11 cellular contexts compared by ENCODE assay signal in genomic region chr15:71447328-71448250, GRCh38.
DNase-seq lines count a peak whose midpoint lies in the region; ATAC-seq and TF ChIP-seq lines count a peak whose summit lies in the region.
"Had no signal": no experiment of that assay in that cellular context is flagged by ENCODE, and none has a peak within 500 bp of the region (broad histone marks: within the 10 kb centered on the region; RNA-seq: fewer than 3 reads in every experiment).

No MANE protein-coding gene starts in this region.

- no peak overlapping the region for H3K27ac Mint-ChIP-seq in activated T-helper 2 cell treated with anti-CD3 and anti-CD28 coated beads, Interferon-gamma antibody, Interleukin-2, Interleukin-4, amounts not matched to agents 10 μg/mL and 5 μg/mL and 100 μg/mL, durations not matched to agents 14 hours and 24 hours and 36 hours
- no peak overlapping the region for H3K27ac Mint-ChIP-seq in activated naive CD4-positive, alpha-beta T cell treated with anti-CD3 and anti-CD28 coated beads, Interleukin-2, amount 10 ng/mL, durations not matched to agents 7 days and 5 days
- H3K27ac Mint-ChIP-seq: activated CD8-positive, alpha-beta memory T cell treated with anti-CD3 and anti-CD28 coated beads, Interleukin-2, amount 10 ng/mL, durations not matched to agents 7 days and 5 days had no signal

- H3K27me3 Mint-ChIP-seq in activated T-helper 2 cell treated with anti-CD3 and anti-CD28 coated beads, Interferon-gamma antibody, Interleukin-2, Interleukin-4, amounts not matched to agents 10 μg/mL and 5 μg/mL and 100 μg/mL, durations not matched to agents 14 hours and 24 hours and 36 hours (ENCODE audit: low read depth) = peaks cover 2% of the 10 kb centered on the region
- H3K27me3 Mint-ChIP-seq in activated naive CD4-positive, alpha-beta T cell treated with anti-CD3 and anti-CD28 coated beads, Interleukin-2, amount 10 ng/mL, durations not matched to agents 7 days and 5 days = peaks cover 8% of the 10 kb centered on the region

- no peak for TF ChIP-seq CTCF in AG10803 (conservative IDR thresholded peaks at IDR 0.05; ENCODE audit: low read length)

- DNase-seq in AG10803 (ENCODE audit: low read depth) (peak; percentile 18), MG63 (peak; percentile 78), dermis blood vessel endothelial cell (peak; percentile 71), lung microvascular endothelial cell (ENCODE audit: low read depth in 2 of 2) (peak; percentile 21 to 60)
- DNase-seq in activated T-helper 2 cell treated with anti-CD3 and anti-CD28 coated beads, Interferon-gamma antibody, Interleukin-2, Interleukin-4, amounts not matched to agents 10 μg/mL and 5 μg/mL and 100 μg/mL, durations not matched to agents 14 hours and 24 hours and 36 hours (ENCODE audit: low spot score) = no peak
- DNase-seq in activated naive CD4-positive, alpha-beta T cell treated with anti-CD3 and anti-CD28 coated beads, Interleukin-2, amount 10 ng/mL, durations not matched to agents 7 days and 5 days = no peak
- DNase-seq: activated CD8-positive, alpha-beta memory T cell treated with anti-CD3 and anti-CD28 coated beads, Interleukin-2, amount 10 ng/mL, durations not matched to agents 7 days and 5 days; amniotic stem cell; retina had no signal

- no peaks in the 10 kb centered on the region for H3K9me3 ChIP-seq in MG63

- H3K27me3 ChIP-seq in MG63 = no peaks in the 10 kb centered on the region

- no peaks in the 10 kb centered on the region for H3K36me3 ChIP-seq in MG63

- CTCF ChIA-PET in activated naive CD4-positive, alpha-beta T cell treated with anti-CD3 and anti-CD28 coated beads, Interleukin-2, amount 10 ng/mL, durations not matched to agents 7 days and 5 days (lab: Charles Lee) = interaction anchor here (1.0 kb wide), 1 partner anchor 29 kb away, joined by 3 read pairs; no protein-coding TSS in a partner anchor

- intact Hi-C loops in activated T-helper 2 cell treated with anti-CD3 and anti-CD28 coated beads, Interferon-gamma antibody, Interleukin-2, Interleukin-4, amounts not matched to agents 10 μg/mL and 5 μg/mL and 100 μg/mL, durations not matched to agents 14 hours and 24 hours and 36 hours (cut with micrococcal nuclease) = loop anchor here (10.0 kb wide), 2 partner anchors 287 to 473 kb away; no protein-coding TSS in a partner anchor

- no peak overlapping the region for H3K4me3 ChIP-seq in AG10803 (ENCODE audit: low read length)
- H3K4me3 ChIP-seq in MG63 = no peak overlapping the region

- ATAC-seq in HG02759 (IDR thresholded peaks at IDR 0.05; ENCODE audit: unreplicated experiment) (no peak), GM21717 (IDR thresholded peaks at IDR 0.05; ENCODE audit: unreplicated experiment) (no peak)
- ATAC-seq: activated CD8-positive, alpha-beta memory T cell treated with anti-CD3 and anti-CD28 coated beads, Interleukin-2, amount 10 ng/mL, durations not matched to agents 7 days and 5 days had no signal

- no peaks in the 10 kb centered on the region for H3K4me1 Mint-ChIP-seq in activated T-helper 2 cell treated with anti-CD3 and anti-CD28 coated beads, Interferon-gamma antibody, Interleukin-2, Interleukin-4, amounts not matched to agents 10 μg/mL and 5 μg/mL and 100 μg/mL, durations not matched to agents 14 hours and 24 hours and 36 hours (ENCODE audit: low read depth)
- H3K4me1 Mint-ChIP-seq in activated naive CD4-positive, alpha-beta T cell treated with anti-CD3 and anti-CD28 coated beads, Interleukin-2, amount 10 ng/mL, durations not matched to agents 7 days and 5 days = no peaks in the 10 kb centered on the region
- H3K4me1 Mint-ChIP-seq: activated CD8-positive, alpha-beta memory T cell treated with anti-CD3 and anti-CD28 coated beads, Interleukin-2, amount 10 ng/mL, durations not matched to agents 7 days and 5 days had no signal

- no peaks in the 10 kb centered on the region for H3K9me3 Mint-ChIP-seq in activated T-helper 2 cell treated with anti-CD3 and anti-CD28 coated beads, Interferon-gamma antibody, Interleukin-2, Interleukin-4, amounts not matched to agents 10 μg/mL and 5 μg/mL and 100 μg/mL, durations not matched to agents 14 hours and 24 hours and 36 hours
- no peaks in the 10 kb centered on the region for H3K9me3 Mint-ChIP-seq in activated naive CD4-positive, alpha-beta T cell treated with anti-CD3 and anti-CD28 coated beads, Interleukin-2, amount 10 ng/mL, durations not matched to agents 7 days and 5 days

- no peak overlapping the region for H3K4me3 Mint-ChIP-seq in activated T-helper 2 cell treated with anti-CD3 and anti-CD28 coated beads, Interferon-gamma antibody, Interleukin-2, Interleukin-4, amounts not matched to agents 10 μg/mL and 5 μg/mL and 100 μg/mL, durations not matched to agents 14 hours and 24 hours and 36 hours (ENCODE audit: low read depth)
- H3K4me3 Mint-ChIP-seq in activated naive CD4-positive, alpha-beta T cell treated with anti-CD3 and anti-CD28 coated beads, Interleukin-2, amount 10 ng/mL, durations not matched to agents 7 days and 5 days = no peak overlapping the region
- H3K4me3 Mint-ChIP-seq: activated CD8-positive, alpha-beta memory T cell treated with anti-CD3 and anti-CD28 coated beads, Interleukin-2, amount 10 ng/mL, durations not matched to agents 7 days and 5 days had no signal

- no peaks in the 10 kb centered on the region for H3K36me3 Mint-ChIP-seq in activated T-helper 2 cell treated with anti-CD3 and anti-CD28 coated beads, Interferon-gamma antibody, Interleukin-2, Interleukin-4, amounts not matched to agents 10 μg/mL and 5 μg/mL and 100 μg/mL, durations not matched to agents 14 hours and 24 hours and 36 hours (ENCODE audit: low read depth)
- H3K36me3 Mint-ChIP-seq in activated naive CD4-positive, alpha-beta T cell treated with anti-CD3 and anti-CD28 coated beads, Interleukin-2, amount 10 ng/mL, durations not matched to agents 7 days and 5 days = no peaks in the 10 kb centered on the region
- H3K36me3 Mint-ChIP-seq: activated CD8-positive, alpha-beta memory T cell treated with anti-CD3 and anti-CD28 coated beads, Interleukin-2, amount 10 ng/mL, durations not matched to agents 7 days and 5 days had no signal

Comparison
In these comparisons a context has a peak if more than half of its experiments do, and no peak if none do; other contexts are left out.
1. DNase-seq: peak in AG10803 (single experiment), MG63 (single experiment), dermis blood vessel endothelial cell (single experiment) and lung microvascular endothelial cell (2 of 2); none in activated T-helper 2 cell treated with anti-CD3 and anti-CD28 coated beads, Interferon-gamma antibody, Interleukin-2, Interleukin-4, amounts not matched to agents 10 μg/mL and 5 μg/mL and 100 μg/mL, durations not matched to agents 14 hours and 24 hours and 36 hours (single experiment) and activated naive CD4-positive, alpha-beta T cell treated with anti-CD3 and anti-CD28 coated beads, Interleukin-2, amount 10 ng/mL, durations not matched to agents 7 days and 5 days (single experiment).